8 cellular contexts compared by ENCODE assay signal in the genomic region with DNA sequence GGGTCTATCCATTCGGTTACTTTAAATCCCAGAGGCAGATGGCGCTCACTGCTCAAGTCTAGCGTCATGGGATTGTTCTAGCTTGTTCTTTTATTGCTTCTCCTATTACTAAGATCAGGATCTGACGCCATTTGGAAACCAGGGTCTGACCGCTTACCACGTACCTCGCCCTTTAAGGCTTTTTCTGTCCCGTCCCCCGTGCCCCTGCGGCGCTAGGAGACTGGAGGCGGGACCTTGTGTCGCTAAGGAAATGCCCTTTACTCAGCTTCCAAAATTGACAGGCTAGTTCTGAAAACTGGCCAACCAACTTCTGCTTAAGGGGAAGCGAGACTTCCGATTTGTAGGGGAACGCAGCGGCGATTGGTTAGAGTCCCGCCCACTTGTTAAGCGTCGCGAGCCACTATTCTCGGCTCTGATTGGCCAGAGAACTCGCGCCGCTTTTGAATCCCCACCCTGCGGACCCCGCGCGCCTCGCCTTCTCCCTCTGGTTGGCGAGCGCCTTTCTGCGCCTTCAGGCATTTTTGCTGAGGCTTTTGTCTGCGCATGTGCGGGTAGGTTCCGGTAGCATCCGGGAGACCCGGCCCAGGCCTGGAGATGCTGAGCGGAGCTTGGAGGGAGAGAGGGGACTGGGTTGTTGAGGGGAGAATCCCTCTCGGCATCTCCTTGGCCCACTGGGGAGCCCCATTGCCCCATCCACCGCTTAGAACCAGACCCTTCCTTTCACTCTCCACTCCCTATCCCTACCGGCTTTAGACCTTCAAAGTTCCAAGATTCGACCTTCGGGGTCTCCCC. TPM values are rescaled to one million over a fixed set of nuclear protein-coding genes. Genes with fewer than 3 reads are reported as not detected.
DNase-seq lines count a peak whose midpoint lies in the region; ATAC-seq, FAIRE-seq and TF ChIP-seq lines count a peak whose summit lies in the region.

No MANE protein-coding gene starts in this region.

- TF ChIP-seq CTCF in GM12864 (IDR thresholded peaks at IDR 0.05; ENCODE audit: low read depth, low read length, missing control alignments) = no peak
- peak in 1 of 7 experiments; percentile 15 for TF ChIP-seq CTCF in body of pancreas (IDR thresholded peaks at IDR 0.05)
- no peak for TF ChIP-seq CTCF in sigmoid colon (IDR thresholded peaks at IDR 0.05)

- FAIRE-seq in TTC549 (lab: Jason Lieb, UNC) = peak; percentile 98

- ATAC-seq in HG02588 (IDR thresholded peaks at IDR 0.05; ENCODE audit: unreplicated experiment) (peak; percentile 86), body of pancreas (peak; percentile 100)

- TF ChIP-seq EP300 in sigmoid colon (IDR thresholded peaks at IDR 0.05) = peak in 1 of 4 donors; percentile 29

- H3K36me3 ChIP-seq in body of pancreas (replicated peaks in 1 of 2; ENCODE audit: insufficient read depth in 1 of 2, low read depth in 2 of 2) = no peaks in the 10 kb centered on the region
- H3K36me3 ChIP-seq in iPS DF 6.9 (ENCODE audit: control insufficient read depth, insufficient read depth, low read length) = no peaks in the 10 kb centered on the region
- H3K36me3 ChIP-seq in sigmoid colon = no peaks in the 10 kb centered on the region

- DNase-seq in GM12864 (ENCODE audit: low read depth) = peak; percentile 100
- DNase-seq in NCI-H1092 (lab: John Stamatoyannopoulos, UW) = peak; percentile 94
- DNase-seq in body of pancreas = peak; percentile 91 to 97 (median 95)
- DNase-seq in iPS DF 6.9 (ENCODE audit: low read depth, low spot score) = peak; percentile 98
- peak; percentile 97 for DNase-seq in sigmoid colon
- DNase-seq in NCI-H2196 treated with DMSO at 0.1 percent for 48 hours (lab: John Stamatoyannopoulos, UW; ENCODE audit: unreplicated experiment) = no peak

- H3K4me1 ChIP-seq in body of pancreas (peaks cover 10% of the 10 kb centered on the region), iPS DF 6.9 (ENCODE audit: control insufficient read depth, insufficient read depth, low read length) (no peaks in the 10 kb centered on the region; the same call in 1 of the 2 replicates), sigmoid colon (peaks cover 0 to 12% (median 8%) of the 10 kb centered on the region in 4 donors)

- H3K27me3 ChIP-seq in body of pancreas (no peaks in the 10 kb centered on the region), iPS DF 6.9 (ENCODE audit: control insufficient read depth, insufficient read depth, low read length) (no peaks in the 10 kb centered on the region), sigmoid colon (no peaks in the 10 kb centered on the region)

- WGBS in body of pancreas, 2 donors = 2 to 8% methylated on average over 15 to 45 of the region's 45 CpGs
- WGBS in iPS DF 6.9 (ENCODE audit: insufficient coverage, insufficient read length) = no CpG with 5 or more reads among the region's 45 CpGs
- 2 to 3% methylated on average over 45 of the region's 45 CpGs for WGBS in sigmoid colon, 2 donors

- peak overlapping the region in 3 of 4 donors; percentile 59 to 63 (median 60) for H3K27ac ChIP-seq in body of pancreas
- H3K27ac ChIP-seq in iPS DF 6.9 (ENCODE audit: low read length) = no peak overlapping the region
- H3K27ac ChIP-seq in sigmoid colon = peak overlapping the region; percentile 65 to 81 (median 76)

- no peaks in the 10 kb centered on the region for H3K9me3 ChIP-seq in body of pancreas
- no peaks in the 10 kb centered on the region for H3K9me3 ChIP-seq in iPS DF 6.9 (ENCODE audit: control insufficient read depth, insufficient read depth, low read length)
- H3K9me3 ChIP-seq in sigmoid colon = no peaks in the 10 kb centered on the region

- intact Hi-C loops in body of pancreas (cut with DNase I) (loop anchor here (10.0 kb wide), 1 partner anchor 49 kb away; a partner anchor contains a TSS), sigmoid colon (cut with DNase I) (loop anchor here (1.0 to 2.0 kb wide), 2 partner anchors 25 to 56 kb away; a partner anchor contains a TSS)

- H3K4me3 ChIP-seq in GM12864 (ENCODE audit: low read depth, low read length) = peak overlapping the region; percentile 81
- H3K4me3 ChIP-seq in body of pancreas = no peak overlapping the region
- peak overlapping the region; percentile 59; the same call in 1 of the 2 replicates for H3K4me3 ChIP-seq in iPS DF 6.9 (ENCODE audit: low read length)
- H3K4me3 ChIP-seq in sigmoid colon = peak overlapping the region; percentile 6 to 42 (median 34)

- TF ChIP-seq POLR2A in body of pancreas (IDR thresholded peaks at IDR 0.05) = no peak
- no peak for TF ChIP-seq POLR2A in sigmoid colon (IDR thresholded peaks at IDR 0.05)

RNA-seq across cellular contexts. Expression of a gene that starts 3.9 kb away (rescaled TPM):
- total RNA-seq in body of pancreas (not detected), sigmoid colon (not detected)
- polyA plus RNA-seq in sigmoid colon = under 1 TPM in 1 of 3 donors, not detected in 2; 0.10 TPM

RNA-seq across cellular contexts. Expression of a gene that starts 6.5 kb away (rescaled TPM):
- not detected for total RNA-seq in body of pancreas
- total RNA-seq in sigmoid colon = not detected
- polyA plus RNA-seq in sigmoid colon = not detected

RNA-seq across cellular contexts. Expression of a gene that starts 21.8 kb away (rescaled TPM):
- not detected for total RNA-seq in body of pancreas
- total RNA-seq in sigmoid colon = 1 to 10 TPM in 2 of 4 donors, not detected in 2; 1.2 to 3.0 TPM
- polyA plus RNA-seq in sigmoid colon = 10 to 100 TPM in 1 of 3 donors, 1 to 10 TPM in 1, not detected in 1; 3.2 to 14.5 TPM

RNA-seq across cellular contexts. Expression of a gene that starts 23.2 kb away (rescaled TPM):
- total RNA-seq in body of pancreas (1 to 10 TPM; 2.0 to 3.9 TPM), sigmoid colon (10 to 100 TPM in 1 of 4 donors, 1 to 10 TPM in 2, under 1 TPM in 1; 0.83 to 13.8 (median 2.5) TPM)
- 10 to 100 TPM in 2 of 3 donors, 1 to 10 TPM in 1; 1.8 to 14.4 (median 11.8) TPM for polyA plus RNA-seq in sigmoid colon

RNA-seq across cellular contexts. Expression of a gene that starts 25.4 kb away (rescaled TPM):
- total RNA-seq in body of pancreas (not detected), sigmoid colon (not detected)
- polyA plus RNA-seq in sigmoid colon = 1 to 10 TPM in 1 of 3 donors, under 1 TPM in 1, not detected in 1; 0.35 to 3.6 TPM

Comparison
In these comparisons a context has a peak if more than half of its experiments do, and no peak if none do; other contexts are left out.
1. H3K4me3 ChIP-seq: peak in GM12864 (single experiment), iPS DF 6.9 (single experiment) and sigmoid colon (4 of 4); none in body of pancreas (0 of 2).